8 cellular contexts compared by ENCODE assay signal in the genomic region with DNA sequence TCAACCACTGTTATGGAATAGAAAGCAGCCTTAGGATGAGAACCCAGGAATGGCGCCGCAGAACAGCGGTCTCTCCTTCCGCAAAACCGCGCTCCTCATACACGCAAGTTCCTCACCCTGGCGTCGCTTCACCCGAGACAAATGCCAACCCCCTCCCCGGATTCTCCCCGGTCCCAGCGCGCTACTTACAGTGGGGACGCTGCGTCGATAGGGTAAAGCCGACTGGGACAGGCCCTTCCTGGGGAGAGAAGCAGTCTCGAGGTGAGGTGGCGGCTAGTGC. TPM values are rescaled to one million over a fixed set of nuclear protein-coding genes. Genes with fewer than 3 reads are reported as not detected.
DNase-seq lines count a peak whose midpoint lies in the region; ATAC-seq and TF ChIP-seq lines count a peak whose summit lies in the region.

No MANE protein-coding gene starts in this region.

- no peaks in the 10 kb centered on the region for H3K9me3 ChIP-seq in WERI-Rb-1 (ENCODE audit: severe bottlenecking)

- H3K36me3 ChIP-seq in WERI-Rb-1 (peaks cover 40% of the 10 kb centered on the region), rectal smooth muscle tissue (ENCODE audit: control insufficient read depth, insufficient read depth, low read length) (peaks cover 13% of the 10 kb centered on the region)

- peaks cover 11% of the 10 kb centered on the region for H3K4me1 ChIP-seq in foreskin keratinocyte
- peaks cover 3% of the 10 kb centered on the region for H3K4me1 ChIP-seq in rectal smooth muscle tissue (ENCODE audit: control insufficient read depth, insufficient read depth, low read length)

- peak overlapping the region; percentile 58 for H3K9ac ChIP-seq in rectal smooth muscle tissue (ENCODE audit: low read length)

- TF ChIP-seq CTCF in WERI-Rb-1 (IDR thresholded peaks at IDR 0.05; ENCODE audit: low read depth, low read length) = no peak
- no peak for TF ChIP-seq CTCF in foreskin keratinocyte (conservative IDR thresholded peaks at IDR 0.05)

- H3K27me3 ChIP-seq in WERI-Rb-1 (ENCODE audit: insufficient read depth, low read depth, severe bottlenecking) (no peaks in the 10 kb centered on the region), foreskin keratinocyte (no peaks in the 10 kb centered on the region), rectal smooth muscle tissue (ENCODE audit: control insufficient read depth, insufficient read depth, low read length) (no peaks in the 10 kb centered on the region)

- ATAC-seq in HG02884 (IDR thresholded peaks at IDR 0.05; ENCODE audit: unreplicated experiment) (peak; percentile 6), foreskin keratinocyte (peak; percentile 30), GM18861 (IDR thresholded peaks at IDR 0.05; ENCODE audit: unreplicated experiment) (no peak)

- H3K27ac ChIP-seq in WERI-Rb-1 (peak overlapping the region; percentile 82), foreskin keratinocyte (peak overlapping the region; percentile 82), rectal smooth muscle tissue (ENCODE audit: low read depth, low read length) (peak overlapping the region; percentile 77)

- DNase-seq in NCI-H748 (lab: John Stamatoyannopoulos, UW; ENCODE audit: unreplicated experiment) (peak; percentile 63), NCI-H748 treated with DMSO at 0.1 percent for 48 hours (lab: John Stamatoyannopoulos, UW) (no peak), WERI-Rb-1 (no peak), foreskin keratinocyte (no peak), iPS-NIHi11 (ENCODE audit: low spot score) (no peak)

- H3K4me3 ChIP-seq in WERI-Rb-1 (ENCODE audit: low read depth, low read length) (peak overlapping the region; percentile 87), rectal smooth muscle tissue (ENCODE audit: low read length) (peak overlapping the region; percentile 68)

RNA-seq across cellular contexts. Expression of a gene that starts 0.3 kb away (rescaled TPM):
- 1,010 and 1,055 TPM in 2 replicates for total RNA-seq in foreskin keratinocyte
- polyA plus RNA-seq in foreskin keratinocyte = 1,614 and 1,619 TPM in 2 replicates
